In genomic region chr9:35940474-35941467, GRCh38 we compare ENCODE assay signal across 17 cellular contexts. TPM values are rescaled to one million over a fixed set of nuclear protein-coding genes. Genes with fewer than 3 reads are reported as not detected.
A peak's percentile ranks its signal among the peaks of the same experiment; 100 is the strongest.
DNase-seq lines count a peak whose midpoint lies in the region; ATAC-seq, FAIRE-seq and TF ChIP-seq lines count a peak whose summit lies in the region.
"Had no signal": no experiment of that assay in that cellular context is flagged by ENCODE, and none has a peak within 500 bp of the region (broad histone marks: within the 10 kb centered on the region; RNA-seq: fewer than 3 reads in every experiment).

No MANE protein-coding gene starts in this region.

- TF ChIP-seq POLR2A in H54 (IDR thresholded peaks at IDR 0.05; ENCODE audit: low read depth, low read length), result no peak

- peaks cover 53% of the 10 kb centered on the region for H3K4me1 Mint-ChIP-seq in stimulated activated naive CD8-positive, alpha-beta T cell treated with anti-CD3 and anti-CD28 coated beads, Interleukin-15, Interleukin-2, amounts not matched to agents 100 ng/mL and 50 ng/mL, for 24 hours (ENCODE audit: low read depth)
- H3K4me1 Mint-ChIP-seq in activated T-cell treated with anti-CD3 and anti-CD28 coated beads, Interleukin-2, amount 50 U/mL, for 72 hours (ENCODE audit: low read depth), result peaks cover 55% of the 10 kb centered on the region

- TF ChIP-seq CTCF in keratinocyte (optimal IDR thresholded peaks at IDR 0.05 in 1 of 3, IDR thresholded peaks at IDR 0.05 in 1 of 3, conservative IDR thresholded peaks at IDR 0.05 in 1 of 3; ENCODE audit: extremely low read depth in 1 of 3, insufficient read depth in 2 of 3, low read length in 3 of 3), result no peak

- no peak overlapping the region for H3K4me3 ChIP-seq in keratinocyte (ENCODE audit: control insufficient read depth in 2 of 3, extremely low read depth in 1 of 3, insufficient read depth in 2 of 3, low read depth in 1 of 3, low read length in 3 of 3)
- no peak overlapping the region for H3K4me3 ChIP-seq in MG63
- H3K4me3 ChIP-seq: stomach had no signal

- DNase-seq in stimulated activated naive CD8-positive, alpha-beta T cell treated with anti-CD3 and anti-CD28 coated beads, Interleukin-15, Interleukin-2, amounts not matched to agents 100 U/mL and 50 U/mL, for 24 hours, result no peak
- DNase-seq in activated T-cell treated with anti-CD3 and anti-CD28 coated beads, Interleukin-2, amount 50 U/mL, for 72 hours, result peak; percentile 8 to 23
- DNase-seq in keratinocyte (ENCODE audit: low read depth, low spot score) (no peak), MG63 (no peak), H54 (ENCODE audit: insufficient read length, low spot score) (no peak)
- DNase-seq: activated B cell treated with CpG ODN at 0.5 μM for 24 hours, erythroblast, GOT3, KBM-7, NCI-H2227 treated with DMSO at 0.1 percent for 48 hours, stomach had no signal

- H3K9me3 Mint-ChIP-seq in stimulated activated naive CD8-positive, alpha-beta T cell treated with anti-CD3 and anti-CD28 coated beads, Interleukin-15, Interleukin-2, amounts not matched to agents 100 ng/mL and 50 ng/mL, for 24 hours, result peaks cover 6% of the 10 kb centered on the region
- H3K9me3 Mint-ChIP-seq in activated T-cell treated with anti-CD3 and anti-CD28 coated beads, Interleukin-2, amount 50 U/mL, for 72 hours, result peaks cover 5 to 7% of the 10 kb centered on the region in 2 donors
- H3K9me3 Mint-ChIP-seq: brain, neural crest cell had no signal

- H3K9ac ChIP-seq in keratinocyte (ENCODE audit: control insufficient read depth, extremely low read depth, insufficient read depth, low read length), result no peak overlapping the region

- peak overlapping the region; percentile 49 for H3K4me3 Mint-ChIP-seq in stimulated activated naive CD8-positive, alpha-beta T cell treated with anti-CD3 and anti-CD28 coated beads, Interleukin-15, Interleukin-2, amounts not matched to agents 100 ng/mL and 50 ng/mL, for 24 hours
- peak overlapping the region; percentile 57 to 69 for H3K4me3 Mint-ChIP-seq in activated T-cell treated with anti-CD3 and anti-CD28 coated beads, Interleukin-2, amount 50 U/mL, for 72 hours
- H3K4me3 Mint-ChIP-seq: activated B cell treated with CpG ODN at 0.5 μM for 24 hours, brain, neural crest cell had no signal

- H3K79me2 ChIP-seq in keratinocyte (ENCODE audit: control insufficient read depth, insufficient read depth, low read length), result no peaks in the 10 kb centered on the region

- peak overlapping the region; percentile 67 for H3K27ac Mint-ChIP-seq in stimulated activated naive CD8-positive, alpha-beta T cell treated with anti-CD3 and anti-CD28 coated beads, Interleukin-15, Interleukin-2, amounts not matched to agents 100 ng/mL and 50 ng/mL, for 24 hours
- H3K27ac Mint-ChIP-seq in activated T-cell treated with anti-CD3 and anti-CD28 coated beads, Interleukin-2, amount 50 U/mL, for 72 hours, result peak overlapping the region; percentile 1
- H3K27ac Mint-ChIP-seq: activated B cell treated with CpG ODN at 0.5 μM for 24 hours, brain had no signal

- FAIRE-seq in keratinocyte (lab: Jason Lieb, UNC) (no peak), H54 (lab: Jason Lieb, UNC) (no peak)

- H2AFZ ChIP-seq in keratinocyte (ENCODE audit: control insufficient read depth, low read length), result peak overlapping the region; percentile 26

- no peak for ATAC-seq in stimulated activated naive CD8-positive, alpha-beta T cell treated with anti-CD3 and anti-CD28 coated beads, Interleukin-15, Interleukin-2, amounts not matched to agents 100 U/mL and 50 U/mL, for 24 hours
- peak; percentile 61 to 65 for ATAC-seq in activated T-cell treated with anti-CD3 and anti-CD28 coated beads, Interleukin-2, amount 50 U/mL, for 72 hours (replicated peaks in 1 of 2)
- ATAC-seq in GM21619 (IDR thresholded peaks at IDR 0.05; ENCODE audit: unreplicated experiment) (no peak), GM18867 (IDR thresholded peaks at IDR 0.05; ENCODE audit: unreplicated experiment) (no peak)

- H3K9me3 ChIP-seq in keratinocyte (ENCODE audit: control insufficient read depth, low read depth, low read length), result no peaks in the 10 kb centered on the region
- H3K9me3 ChIP-seq in MG63, result peaks cover 8% of the 10 kb centered on the region
- H3K9me3 ChIP-seq: stomach had no signal

- H3K27ac ChIP-seq in keratinocyte (ENCODE audit: control insufficient read depth, insufficient read depth, low read length), result no peak overlapping the region
- H3K27ac ChIP-seq: RWPE1 had no signal

- H3K27me3 Mint-ChIP-seq in stimulated activated naive CD8-positive, alpha-beta T cell treated with anti-CD3 and anti-CD28 coated beads, Interleukin-15, Interleukin-2, amounts not matched to agents 100 ng/mL and 50 ng/mL, for 24 hours, result no peaks in the 10 kb centered on the region
- H3K27me3 Mint-ChIP-seq in activated T-cell treated with anti-CD3 and anti-CD28 coated beads, Interleukin-2, amount 50 U/mL, for 72 hours (ENCODE audit: low read depth), result no peaks in the 10 kb centered on the region

- H3K9me1 ChIP-seq in keratinocyte (ENCODE audit: control insufficient read depth, extremely low read depth, insufficient read depth, low read length), result no peaks in the 10 kb centered on the region

- H3K27me3 ChIP-seq in keratinocyte (ENCODE audit: control insufficient read depth, extremely low read depth, insufficient read depth, low read length) (no peaks in the 10 kb centered on the region), MG63 (no peaks in the 10 kb centered on the region)
- H3K27me3 ChIP-seq: stomach had no signal

- H3K4me2 ChIP-seq in keratinocyte (ENCODE audit: control insufficient read depth, extremely low read depth, insufficient read depth, low read depth, low read length), result no peak overlapping the region

- no peaks in the 10 kb centered on the region for H4K20me1 ChIP-seq in keratinocyte (ENCODE audit: control insufficient read depth, extremely low read depth, insufficient read depth, low read length)

- no peaks in the 10 kb centered on the region for H3K36me3 Mint-ChIP-seq in stimulated activated naive CD8-positive, alpha-beta T cell treated with anti-CD3 and anti-CD28 coated beads, Interleukin-15, Interleukin-2, amounts not matched to agents 100 ng/mL and 50 ng/mL, for 24 hours (ENCODE audit: low read depth)
- H3K36me3 Mint-ChIP-seq in activated T-cell treated with anti-CD3 and anti-CD28 coated beads, Interleukin-2, amount 50 U/mL, for 72 hours (ENCODE audit: insufficient read depth in 2 of 2), result peaks cover 2 to 5% of the 10 kb centered on the region in 2 donors
- H3K36me3 Mint-ChIP-seq: brain had no signal

- no peaks in the 10 kb centered on the region for H3K36me3 ChIP-seq in keratinocyte (ENCODE audit: control insufficient read depth in 2 of 2, extremely low read depth in 1 of 2, insufficient read depth in 2 of 2, low read length in 2 of 2)
- H3K36me3 ChIP-seq in MG63, result peaks cover 7% of the 10 kb centered on the region; the same call in 1 of the 2 replicates
- H3K36me3 ChIP-seq: stomach had no signal

- dilution Hi-C loops in keratinocyte (cut with MboI; ENCODE audit: extremely low pct_ligation_motif_present, low sequenced_read_pairs), result no loop called here

- H3K4me1 ChIP-seq in keratinocyte (ENCODE audit: control insufficient read depth, extremely low read depth, insufficient read depth, low read length), result peaks cover 3% of the 10 kb centered on the region

RNA-seq across cellular contexts. Expression of gene OR2S2, which starts 17.2 kb away (rescaled TPM):
- total RNA-seq in activated T-cell treated with anti-CD3 and anti-CD28 coated beads, Interleukin-2, amount 50 U/mL, for 72 hours, result not detected
- polyA plus RNA-seq in keratinocyte, result not detected in 3 replicates
- polyA plus RNA-seq in keratinocyte (2011; ENCODE audit: low read depth), result not detected
- not detected in 2 replicates for polyA plus RNA-seq in keratinocyte (2011; cell fraction: cytosol; rRNA removed)
- polyA plus RNA-seq in keratinocyte (2011; cell fraction: nucleus; rRNA removed), result not detected in 2 replicates
- polyA plus RNA-seq in keratinocyte (2012; ENCODE audit: low replicate concordance), result not detected in 2 replicates
- polyA minus RNA-seq in keratinocyte, result not detected in 3 replicates
- polyA minus RNA-seq in keratinocyte (2011; cell fraction: cytosol; rRNA and poly(A)+ RNA removed), result not detected
- not detected in 2 replicates for polyA minus RNA-seq in keratinocyte (2011; cell fraction: nucleus; rRNA and poly(A)+ RNA removed)
- not detected in 2 replicates for total RNA-seq in MG63 (2014; rRNA removed; shearing (Covaris generic); ENCODE audit: low replicate concordance)
- total RNA-seq: activated B cell treated with CpG ODN at 0.5 μM for 24 hours, neural crest cell, stomach had no signal
- polyA plus RNA-seq: stomach had no signal

RNA-seq across cellular contexts. Expression of gene SPAAR, which starts 31.5 kb away (rescaled TPM):
- total RNA-seq in activated T-cell treated with anti-CD3 and anti-CD28 coated beads, Interleukin-2, amount 50 U/mL, for 72 hours, result not detected
- not detected in 3 replicates for polyA plus RNA-seq in keratinocyte
- polyA plus RNA-seq in keratinocyte (2011; ENCODE audit: low read depth), result not detected
- polyA plus RNA-seq in keratinocyte (2011; cell fraction: cytosol; rRNA removed), result not detected in 2 replicates
- polyA plus RNA-seq in keratinocyte (2011; cell fraction: nucleus; rRNA removed), result not detected in 2 replicates
- not detected in 2 replicates for polyA plus RNA-seq in keratinocyte (2012; ENCODE audit: low replicate concordance)
- polyA minus RNA-seq in keratinocyte, result not detected in 3 replicates
- not detected for polyA minus RNA-seq in keratinocyte (2011; cell fraction: cytosol; rRNA and poly(A)+ RNA removed)
- not detected in 2 replicates for polyA minus RNA-seq in keratinocyte (2011; cell fraction: nucleus; rRNA and poly(A)+ RNA removed)
- 12.2 and 25.0 TPM in 2 replicates for total RNA-seq in MG63 (2014; rRNA removed; shearing (Covaris generic); ENCODE audit: low replicate concordance)
- total RNA-seq: activated B cell treated with CpG ODN at 0.5 μM for 24 hours, neural crest cell had no signal

RNA-seq across cellular contexts. Expression of gene HRCT1, which starts 34.8 kb away (rescaled TPM):
- not detected for total RNA-seq in activated T-cell treated with anti-CD3 and anti-CD28 coated beads, Interleukin-2, amount 50 U/mL, for 72 hours
- not detected in 3 replicates for polyA plus RNA-seq in keratinocyte
- polyA plus RNA-seq in keratinocyte (2011; ENCODE audit: low read depth), result not detected
- polyA plus RNA-seq in keratinocyte (2011; cell fraction: cytosol; rRNA removed), result not detected in 2 replicates
- not detected in 2 replicates for polyA plus RNA-seq in keratinocyte (2011; cell fraction: nucleus; rRNA removed)
- not detected in 2 replicates for polyA plus RNA-seq in keratinocyte (2012; ENCODE audit: low replicate concordance)
- polyA minus RNA-seq in keratinocyte, result not detected in 3 replicates
- not detected for polyA minus RNA-seq in keratinocyte (2011; cell fraction: cytosol; rRNA and poly(A)+ RNA removed)
- polyA minus RNA-seq in keratinocyte (2011; cell fraction: nucleus; rRNA and poly(A)+ RNA removed), result not detected in 2 replicates
- total RNA-seq in MG63 (2014; rRNA removed; shearing (Covaris generic); ENCODE audit: low replicate concordance), result 95.0 and 617 TPM in 2 replicates
- total RNA-seq: activated B cell treated with CpG ODN at 0.5 μM for 24 hours, neural crest cell had no signal

Comparison
In these comparisons a context has a peak if more than half of its experiments do, and no peak if none do; other contexts are left out.
1. ATAC-seq: peak in activated T-cell treated with anti-CD3 and anti-CD28 coated beads, Interleukin-2, amount 50 U/mL, for 72 hours (2 of 2); none in stimulated activated naive CD8-positive, alpha-beta T cell treated with anti-CD3 and anti-CD28 coated beads, Interleukin-15, Interleukin-2, amounts not matched to agents 100 U/mL and 50 U/mL, for 24 hours (single experiment), GM21619 (single experiment) and GM18867 (single experiment).
2. DNase-seq: peak in activated T-cell treated with anti-CD3 and anti-CD28 coated beads, Interleukin-2, amount 50 U/mL, for 72 hours (2 of 2); none in stimulated activated naive CD8-positive, alpha-beta T cell treated with anti-CD3 and anti-CD28 coated beads, Interleukin-15, Interleukin-2, amounts not matched to agents 100 U/mL and 50 U/mL, for 24 hours (single experiment), keratinocyte (single experiment), MG63 (single experiment) and H54 (single experiment).
3. RNA of gene SPAAR, which starts 31.5 kb away (total RNA-seq): 12.2 to 25.0 TPM in MG63; not detected in activated T-cell treated with anti-CD3 and anti-CD28 coated beads, Interleukin-2, amount 50 U/mL, for 72 hours; every median in the first group is over 10 times any median in the second.
4. RNA of gene HRCT1, which starts 34.8 kb away (total RNA-seq): 95.0 to 617 TPM in MG63; not detected in activated T-cell treated with anti-CD3 and anti-CD28 coated beads, Interleukin-2, amount 50 U/mL, for 72 hours; every median in the first group is over 10 times any median in the second.